ENCODE assay signal across 8 cellular contexts in the genomic region with DNA sequence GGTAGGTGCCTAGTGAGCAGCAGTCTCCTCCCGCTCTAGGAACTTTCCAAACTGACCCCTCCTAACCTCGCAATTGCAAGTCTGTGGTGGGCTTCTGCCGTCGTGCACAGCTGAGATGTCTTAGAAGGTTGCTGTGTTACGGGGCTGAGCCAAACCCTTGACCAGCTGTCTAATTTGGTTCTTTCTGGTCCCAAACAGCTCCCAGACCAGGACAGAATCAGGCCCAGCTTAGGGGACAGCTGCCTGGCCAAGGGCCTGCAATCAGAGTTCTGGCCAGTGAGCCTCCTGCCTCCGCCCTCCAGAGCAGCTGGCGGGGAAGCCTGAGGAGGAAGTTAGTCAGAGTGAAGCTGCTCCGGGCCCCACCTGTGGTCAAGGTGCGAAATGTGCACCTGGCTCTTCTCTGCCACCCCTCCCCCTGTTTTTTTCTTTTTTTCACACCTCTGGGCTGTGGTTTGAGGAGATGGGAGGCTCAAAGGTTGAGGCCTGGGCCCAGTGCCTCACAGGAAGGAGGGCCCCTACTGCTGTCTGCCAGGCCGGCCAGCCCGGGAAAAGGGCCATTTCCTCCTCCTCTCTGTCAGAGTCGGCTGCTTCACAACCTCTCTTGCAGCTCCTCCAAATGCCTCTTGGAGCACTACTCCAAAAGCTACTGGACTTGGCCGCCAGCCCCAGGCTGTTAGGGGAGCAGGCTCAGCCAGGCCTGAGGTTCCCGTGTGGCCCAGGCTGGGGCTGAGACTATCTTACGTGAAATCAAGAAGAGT. TPM values are rescaled to one million over a fixed set of nuclear protein-coding genes. Genes with fewer than 3 reads are reported as not detected.
A peak's percentile ranks its signal among the peaks of the same experiment; 100 is the strongest.
DNase-seq lines count a peak whose midpoint lies in the region; ATAC-seq lines count a peak whose summit lies in the region.

No MANE protein-coding gene starts in this region.

- DNase-seq in DMS79 treated with DMSO at 0.1 percent for 48 hours (lab: John Stamatoyannopoulos, UW) (peak; percentile 82), caudate nucleus (lab: John Stamatoyannopoulos, UW) (peak in 39 of 61 donors; percentile 1 to 60 (median 17)), left colon (peak; percentile 80 to 88), NCI-H2081 (lab: John Stamatoyannopoulos, UW) (no peak)
- peak; percentile 64 for DNase-seq in activated CD4-positive, CD25-positive, alpha-beta regulatory T cell treated with anti-CD3 and anti-CD28 coated beads, Interleukin-2, amount 50 U/mL, for 72 hours
- DNase-seq in stimulated activated CD4-positive, alpha-beta T cell treated with anti-CD3 and anti-CD28 coated beads, Interleukin-4, amount 100 ng/mL, for 48 hours (ENCODE audit: low read depth in 2 of 2) = peak; percentile 33 to 47

- intact Hi-C loops in left colon (cut with DNase I, micrococcal nuclease) = no loop called here

- H3K36me3 ChIP-seq in KOPT-K1 (ENCODE audit: insufficient read depth, low read length) = no peaks in the 10 kb centered on the region

- H3K27ac ChIP-seq in KOPT-K1 (ENCODE audit: low read depth, low read length, poor library complexity, severe bottlenecking) = peak overlapping the region; percentile 71
- peak overlapping the region; percentile 26 for H3K27ac ChIP-seq in caudate nucleus (ENCODE audit: low read depth, low read length)

- H3K9me3 ChIP-seq in KOPT-K1 (ENCODE audit: insufficient read depth, low read length, poor library complexity, severe bottlenecking) = no peaks in the 10 kb centered on the region

- peak; percentile 51 for ATAC-seq in GM21526 (IDR thresholded peaks at IDR 0.05; ENCODE audit: low FRiP score, unreplicated experiment)
- ATAC-seq in left colon = peak; percentile 79

RNA-seq across cellular contexts. Expression of a gene that starts 4.2 kb away (rescaled TPM):
- 1 to 10 TPM; 2.3 to 2.7 TPM for total RNA-seq in left colon

RNA-seq across cellular contexts. Expression of a gene that starts 44.3 kb away (rescaled TPM):
- total RNA-seq in left colon = 1 to 10 TPM; 1.1 to 1.2 TPM

Comparison
In these comparisons a context has a peak if more than half of its experiments do, and no peak if none do; other contexts are left out.
1. DNase-seq: peak in DMS79 treated with DMSO at 0.1 percent for 48 hours (single experiment), activated CD4-positive, CD25-positive, alpha-beta regulatory T cell treated with anti-CD3 and anti-CD28 coated beads, Interleukin-2, amount 50 U/mL, for 72 hours (single experiment), caudate nucleus (39 of 61), left colon (2 of 2) and stimulated activated CD4-positive, alpha-beta T cell treated with anti-CD3 and anti-CD28 coated beads, Interleukin-4, amount 100 ng/mL, for 48 hours (2 of 2); none in NCI-H2081 (0 of 2).